ENCODE assay signal across 8 cellular contexts in genomic region chr10:38094158-38094922, GRCh38. TPM values are rescaled to one million over a fixed set of nuclear protein-coding genes. Genes with fewer than 3 reads are reported as not detected.
DNase-seq lines count a peak whose midpoint lies in the region; ATAC-seq and TF ChIP-seq lines count a peak whose summit lies in the region.

Gene ZNF37A, plus strand, starts transcription at chr10:38094337. Its CDS starts 2,281 bp downstream, at chr10:38096618.

- WGBS in endodermal cell (ENCODE audit: insufficient coverage in 1 of 2, insufficient read length in 1 of 2), 2 experiments, result 32 to 36% methylated on average over 7 to 59 of the region's 59 CpGs

- H3K27me3 ChIP-seq in NT2/D1 (ENCODE audit: insufficient read depth, insufficient read length) (no peaks in the 10 kb centered on the region), endodermal cell (ENCODE audit: control insufficient read depth, insufficient read depth, low read length, poor library complexity, severe bottlenecking) (no peaks in the 10 kb centered on the region)

- peaks cover 2% of the 10 kb centered on the region for H3K9me3 Mint-ChIP-seq in activated CD8-positive, alpha-beta memory T cell treated with anti-CD3 and anti-CD28 coated beads, Interleukin-2, amount 10 ng/mL, durations not matched to agents 7 days and 5 days (ENCODE audit: low read depth)
- H3K9me3 Mint-ChIP-seq in endodermal cell, result peaks cover 36% of the 10 kb centered on the region

- no peaks in the 10 kb centered on the region; the same call in 1 of the 2 replicates for H3K9me3 ChIP-seq in NT2/D1 (ENCODE audit: insufficient read depth, low read length)
- peaks cover 44% of the 10 kb centered on the region for H3K9me3 ChIP-seq in endodermal cell (ENCODE audit: control insufficient read depth, low read length)

- H3K4me1 ChIP-seq in NT2/D1 (ENCODE audit: insufficient read depth, insufficient read length) (no peaks in the 10 kb centered on the region), endodermal cell (ENCODE audit: control insufficient read depth, insufficient read depth, low read length) (no peaks in the 10 kb centered on the region)

- peak within 1 kb of the TSS; percentile 94 for H3K27ac Mint-ChIP-seq in activated CD8-positive, alpha-beta memory T cell treated with anti-CD3 and anti-CD28 coated beads, Interleukin-2, amount 10 ng/mL, durations not matched to agents 7 days and 5 days
- peak within 1 kb of the TSS; percentile 72 for H3K27ac Mint-ChIP-seq in endodermal cell

- peaks cover 21% of the 10 kb centered on the region for H3K36me3 ChIP-seq in NT2/D1 (ENCODE audit: insufficient read depth, insufficient read length, low read length)
- H3K36me3 ChIP-seq in endodermal cell (ENCODE audit: control insufficient read depth, insufficient read depth, low read length), result peaks cover 12% of the 10 kb centered on the region

- TF ChIP-seq CTCF in endodermal cell (conservative IDR thresholded peaks at IDR 0.05), result no peak

- H3K9ac ChIP-seq in NT2/D1 (ENCODE audit: insufficient read length, low read depth) (peak within 1 kb of the TSS; percentile 81), endodermal cell (ENCODE audit: extremely low read depth, low read length, poor library complexity, severe bottlenecking) (peak within 1 kb of the TSS; percentile 34)

- CTCF ChIA-PET in activated CD8-positive, alpha-beta memory T cell treated with anti-CD3 and anti-CD28 coated beads, Interleukin-2, amount 10 ng/mL, durations not matched to agents 7 days and 5 days (lab: Charles Lee), result interaction anchor here (1.1 to 1.7 kb wide), 4 partner anchors 16 to 119 kb away, joined by 3 to 7 read pairs (median 4); partner anchors contain the start of gene ZNF25

- H3K27me3 Mint-ChIP-seq in activated CD8-positive, alpha-beta memory T cell treated with anti-CD3 and anti-CD28 coated beads, Interleukin-2, amount 10 ng/mL, durations not matched to agents 7 days and 5 days, result no peaks in the 10 kb centered on the region
- no peaks in the 10 kb centered on the region for H3K27me3 Mint-ChIP-seq in endodermal cell (ENCODE audit: insufficient read depth)

- peaks cover 44% of the 10 kb centered on the region for H3K36me3 Mint-ChIP-seq in activated CD8-positive, alpha-beta memory T cell treated with anti-CD3 and anti-CD28 coated beads, Interleukin-2, amount 10 ng/mL, durations not matched to agents 7 days and 5 days
- H3K36me3 Mint-ChIP-seq in endodermal cell (ENCODE audit: low read depth), result peaks cover 43% of the 10 kb centered on the region

- peak; percentile 98 for ATAC-seq in GM21381 (IDR thresholded peaks at IDR 0.05; ENCODE audit: unreplicated experiment)
- ATAC-seq in activated CD8-positive, alpha-beta memory T cell treated with anti-CD3 and anti-CD28 coated beads, Interleukin-2, amount 10 ng/mL, durations not matched to agents 7 days and 5 days, result peak; percentile 98

- DNase-seq in COR-L47 (lab: John Stamatoyannopoulos, UW), result peak; percentile 82
- DNase-seq in HUDEP-2 (lab: John Stamatoyannopoulos, UW; ENCODE audit: unreplicated experiment in 76 of 76), result peak in 75 of 76 experiments; percentile 30 to 93 (median 85)
- peak; percentile 91 for DNase-seq in NT2/D1 (ENCODE audit: low read depth, low spot score)
- DNase-seq in activated CD8-positive, alpha-beta memory T cell treated with anti-CD3 and anti-CD28 coated beads, Interleukin-2, amount 10 ng/mL, durations not matched to agents 7 days and 5 days, result peak; percentile 95
- peak; percentile 92 for DNase-seq in endodermal cell
- DNase-seq in mesenteric fat pad (ENCODE audit: low spot score), result peak; percentile 96
- peak; percentile 60 for DNase-seq in stimulated activated CD8-positive, alpha-beta memory T cell treated with anti-CD3 and anti-CD28 coated beads, Interleukin-15, amount 100 ng/mL, for 24 hours (ENCODE audit: low read depth)

- peaks cover 26% of the 10 kb centered on the region for H3K4me1 Mint-ChIP-seq in activated CD8-positive, alpha-beta memory T cell treated with anti-CD3 and anti-CD28 coated beads, Interleukin-2, amount 10 ng/mL, durations not matched to agents 7 days and 5 days
- no peaks in the 10 kb centered on the region for H3K4me1 Mint-ChIP-seq in endodermal cell

- peak within 1 kb of the TSS; percentile 87 for H3K4me3 Mint-ChIP-seq in activated CD8-positive, alpha-beta memory T cell treated with anti-CD3 and anti-CD28 coated beads, Interleukin-2, amount 10 ng/mL, durations not matched to agents 7 days and 5 days
- peak within 1 kb of the TSS; percentile 80 for H3K4me3 Mint-ChIP-seq in endodermal cell

- no peak within 1 kb of the TSS for H3K27ac ChIP-seq in endodermal cell (ENCODE audit: low read depth, low read length)

- H3K4me3 ChIP-seq in NT2/D1 (ENCODE audit: insufficient read length, low read depth), result peak within 1 kb of the TSS; percentile 74
- peak within 1 kb of the TSS; percentile 79 for H3K4me3 ChIP-seq in endodermal cell (ENCODE audit: low read length)

RNA-seq across cellular contexts. Expression of gene ZNF37A, which starts in this region (rescaled TPM):
- total RNA-seq in activated CD8-positive, alpha-beta memory T cell treated with anti-CD3 and anti-CD28 coated beads, Interleukin-2, amount 10 ng/mL, durations not matched to agents 7 days and 5 days, result 10 to 100 TPM; 18.9 to 22.1 TPM
- total RNA-seq in endodermal cell, result 10 to 100 TPM; 11.0 to 11.4 TPM
- 6.6 TPM for polyA plus RNA-seq in endodermal cell (2013, experiment 1 of 2)
- polyA plus RNA-seq in endodermal cell (2013, experiment 2 of 2), result 7.2 TPM
- 21.5 TPM for total RNA-seq in mesenteric fat pad
